ENCODE assay signal across 8 cellular contexts in genomic region chr3:150546226-150547044, GRCh38. TPM values are rescaled to one million over a fixed set of nuclear protein-coding genes. Genes with fewer than 3 reads are reported as not detected.
DNase-seq lines count a peak whose midpoint lies in the region; ATAC-seq and TF ChIP-seq lines count a peak whose summit lies in the region.

Gene EIF2A (plus strand): TSS chr3:150546787. CDS start chr3:150546803, 16 bp downstream.
Gene SERP1 (minus strand): TSS chr3:150546496. CDS start chr3:150546135, 361 bp downstream.

- H3K4me2 ChIP-seq in BLaER1, result peak within 1 kb of the TSS; percentile 92

- peak within 1 kb of the TSS; percentile 98 for H3K9ac ChIP-seq in BLaER1

- no peaks in the 10 kb centered on the region for H3K27me3 Mint-ChIP-seq in activated CD4-positive, alpha-beta T cell treated with anti-CD3 and anti-CD28 coated beads, Interleukin-2, amount 10 ng/mL, durations not matched to agents 7 days and 5 days

- peaks cover 61% of the 10 kb centered on the region for H3K4me1 Mint-ChIP-seq in activated CD4-positive, alpha-beta T cell treated with anti-CD3 and anti-CD28 coated beads, Interleukin-2, amount 10 ng/mL, durations not matched to agents 7 days and 5 days

- no peaks in the 10 kb centered on the region for H3K9me3 ChIP-seq in BLaER1

- no peaks in the 10 kb centered on the region for H3K9me3 Mint-ChIP-seq in activated CD4-positive, alpha-beta T cell treated with anti-CD3 and anti-CD28 coated beads, Interleukin-2, amount 10 ng/mL, durations not matched to agents 7 days and 5 days

- CTCF ChIA-PET in activated CD4-positive, alpha-beta T cell treated with anti-CD3 and anti-CD28 coated beads, Interleukin-2, amount 10 ng/mL, durations not matched to agents 7 days and 5 days (lab: Charles Lee), result interaction anchor here (0.6 to 1.3 kb wide), 5 partner anchors 9 to 227 kb away, joined by 3 to 4 read pairs (median 3); partner anchors contain the start of gene SIAH2

- no peaks in the 10 kb centered on the region for H3K27me3 ChIP-seq in BLaER1
- H3K27me3 ChIP-seq in layer of hippocampus (ENCODE audit: control insufficient read depth, insufficient read depth, low read length), result no peaks in the 10 kb centered on the region

- peaks cover 55% of the 10 kb centered on the region for H4K20me1 ChIP-seq in BLaER1

- POLR2A ChIA-PET in activated CD4-positive, alpha-beta T cell treated with anti-CD3 and anti-CD28 coated beads, Interleukin-2, amount 10 ng/mL, durations not matched to agents 7 days and 5 days (lab: Charles Lee), result interaction anchor here (1.3 kb wide), 1 partner anchor 56 kb away, joined by 5 read pairs; the partner anchor contains the start of gene SELENOT

- peak within 1 kb of the TSS; percentile 95 for H3K27ac Mint-ChIP-seq in activated CD4-positive, alpha-beta T cell treated with anti-CD3 and anti-CD28 coated beads, Interleukin-2, amount 10 ng/mL, durations not matched to agents 7 days and 5 days

- peaks cover 37% of the 10 kb centered on the region for H3K4me1 ChIP-seq in BLaER1

- H3K36me3 Mint-ChIP-seq in activated CD4-positive, alpha-beta T cell treated with anti-CD3 and anti-CD28 coated beads, Interleukin-2, amount 10 ng/mL, durations not matched to agents 7 days and 5 days (ENCODE audit: low read depth), result peaks cover 50% of the 10 kb centered on the region

- peaks cover 40% of the 10 kb centered on the region for H3K36me3 ChIP-seq in BLaER1

- TF ChIP-seq CTCF in coronary artery (IDR thresholded peaks at IDR 0.05), result no peak

- peak within 1 kb of the TSS; percentile 90 for H3K4me3 Mint-ChIP-seq in activated CD4-positive, alpha-beta T cell treated with anti-CD3 and anti-CD28 coated beads, Interleukin-2, amount 10 ng/mL, durations not matched to agents 7 days and 5 days

- DNase-seq in NCI-H69 (lab: John Stamatoyannopoulos, UW) (peak; percentile 98), coronary artery (ENCODE audit: low spot score) (peak; percentile 99)
- DNase-seq in activated CD4-positive, alpha-beta T cell treated with anti-CD3 and anti-CD28 coated beads, Interleukin-2, amount 10 ng/mL, durations not matched to agents 7 days and 5 days, result peak; percentile 99
- peak; percentile 96 to 98 for DNase-seq in stimulated activated CD4-positive, alpha-beta T cell treated with anti-CD3 and anti-CD28 coated beads, Interleukin-1b, Interleukin-23, amount 100 ng/mL, for 4 hours (ENCODE audit: low read depth in 2 of 2)

- H3K4me3 ChIP-seq in BLaER1 (peak within 1 kb of the TSS; percentile 91), coronary artery (peak within 1 kb of the TSS; percentile 99)

- ATAC-seq in GM19328 (IDR thresholded peaks at IDR 0.05; ENCODE audit: unreplicated experiment), result peak; percentile 94
- ATAC-seq in HG03520 (IDR thresholded peaks at IDR 0.05; ENCODE audit: unreplicated experiment), result peak; percentile 90

- H3K27ac ChIP-seq in BLaER1, result peak within 1 kb of the TSS; percentile 99
- H3K27ac ChIP-seq in coronary artery, result peak within 1 kb of the TSS; percentile 89 to 100
- peak within 1 kb of the TSS; percentile 96 for H3K27ac ChIP-seq in layer of hippocampus (ENCODE audit: low read depth, low read length)

RNA-seq across cellular contexts. Expression of gene EIF2A, which starts in this region (rescaled TPM):
- 10 to 100 TPM; 68.3 to 91.2 TPM for total RNA-seq in activated CD4-positive, alpha-beta T cell treated with anti-CD3 and anti-CD28 coated beads, Interleukin-2, amount 10 ng/mL, durations not matched to agents 7 days and 5 days

RNA-seq across cellular contexts. Expression of gene SERP1, which starts in this region (rescaled TPM):
- 10 to 100 TPM; 79.9 to 83.5 TPM for total RNA-seq in activated CD4-positive, alpha-beta T cell treated with anti-CD3 and anti-CD28 coated beads, Interleukin-2, amount 10 ng/mL, durations not matched to agents 7 days and 5 days

Comparison
In these comparisons a context has a peak if more than half of its experiments do, and no peak if none do; other contexts are left out.
1. Peak in every context shown above with its lines: DNase-seq, ATAC-seq, H3K4me3 ChIP-seq and H3K27ac ChIP-seq.